ENCODE assay signal across 8 cellular contexts in genomic region chr22:35915477-35916013, GRCh38.
DNase-seq lines count a peak whose midpoint lies in the region; ATAC-seq and TF ChIP-seq lines count a peak whose summit lies in the region.

No MANE protein-coding gene starts in this region.

- no peaks in the 10 kb centered on the region for H3K36me3 Mint-ChIP-seq in progenitor cell of endocrine pancreas (ENCODE audit: insufficient read depth)

- DNase-seq in Daoy (ENCODE audit: low read depth) = peak; percentile 65
- no peak for DNase-seq in OCI-LY7 (ENCODE audit: low spot score)
- peak; percentile 17 for DNase-seq in fibroblast of pulmonary artery (ENCODE audit: low read depth)
- DNase-seq in progenitor cell of endocrine pancreas (ENCODE audit: low spot score, unreplicated experiment) = no peak
- DNase-seq in NCI-H146 (lab: John Stamatoyannopoulos, UW) = no peak

- BruUV-seq in OCI-LY7 (replicated peaks; lab: Mats Ljungman, UMichigan) = no TSS peak

- peak overlapping the region; percentile 70; the same call in 1 of the 2 replicates for H2AFZ ChIP-seq in OCI-LY7 (ENCODE audit: low read length)

- peaks cover 48% of the 10 kb centered on the region for H3K4me1 Mint-ChIP-seq in progenitor cell of endocrine pancreas (ENCODE audit: low read depth)

- H3K79me2 ChIP-seq in OCI-LY7 (ENCODE audit: insufficient read depth, low read depth, low read length) = peaks cover 76% of the 10 kb centered on the region; the same call in 1 of the 2 replicates

- H3K4me1 ChIP-seq in OCI-LY7 (ENCODE audit: insufficient read depth, low read length, poor library complexity, severe bottlenecking) = peaks cover 100% of the 10 kb centered on the region

- TF ChIP-seq CTCF in OCI-LY7 (conservative IDR thresholded peaks at IDR 0.05; ENCODE audit: low read length) (no peak), fibroblast of pulmonary artery (IDR thresholded peaks at IDR 0.05; ENCODE audit: low read length, missing control alignments) (no peak), progenitor cell of endocrine pancreas (IDR thresholded peaks at IDR 0.05; ENCODE audit: unreplicated experiment) (no peak)

- no peaks in the 10 kb centered on the region for H3K9me3 Mint-ChIP-seq in progenitor cell of endocrine pancreas (ENCODE audit: low read depth)

- no peaks in the 10 kb centered on the region for H3K36me3 ChIP-seq in OCI-LY7 (ENCODE audit: insufficient read depth, low read length)

- H4K20me1 ChIP-seq in OCI-LY7 (ENCODE audit: insufficient read depth, low read length) = no peaks in the 10 kb centered on the region

- ATAC-seq in GM21360 (IDR thresholded peaks at IDR 0.05; ENCODE audit: unreplicated experiment) = no peak
- no peak for ATAC-seq in GM18502 (IDR thresholded peaks at IDR 0.05; ENCODE audit: poor library complexity, unreplicated experiment)
- no peak for ATAC-seq in GM19463 (IDR thresholded peaks at IDR 0.05; ENCODE audit: unreplicated experiment)

- H3K9me3 ChIP-seq in OCI-LY7 (ENCODE audit: low read length) = no peaks in the 10 kb centered on the region

- peak overlapping the region; percentile 85 for H3K4me2 ChIP-seq in OCI-LY7 (ENCODE audit: low read length)

- H3K4me3 ChIP-seq in OCI-LY7 (ENCODE audit: low read depth, low read length, poor library complexity, severe bottlenecking) (peak overlapping the region; percentile 59), fibroblast of pulmonary artery (replicated peaks; ENCODE audit: low read depth, low read length) (peak overlapping the region; percentile 55)

- intact Hi-C loops in OCI-LY7 (cut with micrococcal nuclease; ENCODE audit: unreplicated experiment) = loop anchor here (10.0 kb wide), 1 partner anchor 561 kb away; no protein-coding TSS in a partner anchor

- peak overlapping the region; percentile 67 for H3K4me3 Mint-ChIP-seq in progenitor cell of endocrine pancreas (ENCODE audit: low read depth)

- POLR2A ChIA-PET in OCI-LY7 (lab: Charles Lee) = interaction anchor here (0.6 to 2.3 kb wide), 16 partner anchors 9 to 267 kb away, joined by 3 to 11 read pairs (median 4); partner anchors contain the start of gene APOL6

- peak overlapping the region; percentile 94 for H3K27ac Mint-ChIP-seq in progenitor cell of endocrine pancreas

- H3K9me2 ChIP-seq in OCI-LY7 (ENCODE audit: insufficient read depth, low read length) = no peaks in the 10 kb centered on the region

- peak overlapping the region; percentile 76 for H3K27ac ChIP-seq in OCI-LY7 (ENCODE audit: low read depth, low read length, poor library complexity, severe bottlenecking)

- no peaks in the 10 kb centered on the region for H3K27me3 Mint-ChIP-seq in progenitor cell of endocrine pancreas

- CTCF ChIA-PET in OCI-LY7 (lab: Charles Lee; ENCODE audit: unreplicated experiment) = interaction anchor here (0.6 to 1.0 kb wide), 3 partner anchors 14 to 75 kb away, joined by 3 to 8 read pairs (median 4); no protein-coding TSS in a partner anchor

Comparison
In these comparisons a context has a peak if more than half of its experiments do, and no peak if none do; other contexts are left out.
1. DNase-seq: peak in Daoy (single experiment) and fibroblast of pulmonary artery (single experiment); none in OCI-LY7 (single experiment), progenitor cell of endocrine pancreas (single experiment) and NCI-H146 (single experiment).